Comparison of ENCODE assay signal across 28 cellular contexts in the genomic region with DNA sequence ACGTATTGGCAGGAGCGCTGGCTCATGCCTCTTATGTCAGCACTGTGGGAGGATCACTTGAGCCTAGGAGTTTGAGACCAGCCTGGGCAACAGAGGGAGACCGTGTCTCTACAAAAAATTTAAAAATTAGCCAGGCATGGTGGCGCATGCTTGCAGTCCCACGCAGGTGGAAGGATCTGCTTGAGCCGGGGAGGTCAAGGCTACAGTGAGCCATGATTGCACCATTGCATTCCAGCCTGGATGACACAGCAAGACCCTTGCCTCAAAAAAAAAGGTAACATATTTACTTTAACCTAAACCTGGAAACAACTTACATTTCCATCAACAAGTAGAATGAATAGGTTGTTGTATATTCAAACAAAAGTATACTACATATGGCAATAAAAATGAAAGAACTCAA.
"Had no signal": no experiment of that assay in that cellular context is flagged by ENCODE, and none has a peak within 500 bp of the region (broad histone marks: within the 10 kb centered on the region; RNA-seq: fewer than 3 reads in every experiment).

No MANE protein-coding gene starts in this region.

- H3K4me1 Mint-ChIP-seq: stimulated activated effector memory CD8-positive, alpha-beta T cell treated with anti-CD3 and anti-CD28 coated beads, Interleukin-12 subunit alpha, Interleukin-12 subunit beta, amount 100 ng/mL, for 72 hours; stimulated activated memory B cell treated with anti-CD40 and anti-IgM and Interleukin-4, amounts not matched to agents 10 μg/mL and 1 μg/mL and 100 μg/mL, for 72 hours; stimulated activated naive B cell treated with anti-CD40 and anti-IgM and Interleukin-4, amounts not matched to agents 10 μg/mL and 1 μg/mL and 100 μg/mL, for 72 hours; stimulated activated naive CD8-positive, alpha-beta T cell treated with anti-CD3 and anti-CD28 coated beads, Interleukin-15, amount 100 ng/mL, for 72 hours had no signal

- H3K27ac Mint-ChIP-seq: stimulated activated effector memory CD8-positive, alpha-beta T cell treated with anti-CD3 and anti-CD28 coated beads, Interleukin-12 subunit alpha, Interleukin-12 subunit beta, amount 100 ng/mL, for 72 hours; stimulated activated memory B cell treated with anti-CD40 and anti-IgM and Interleukin-4, amounts not matched to agents 10 μg/mL and 1 μg/mL and 100 μg/mL, for 72 hours; stimulated activated naive B cell treated with anti-CD40 and anti-IgM and Interleukin-4, amounts not matched to agents 10 μg/mL and 1 μg/mL and 100 μg/mL, for 72 hours; stimulated activated naive CD8-positive, alpha-beta T cell treated with anti-CD3 and anti-CD28 coated beads, Interleukin-15, amount 100 ng/mL, for 72 hours; stimulated activated naive CD8-positive, alpha-beta T cell treated with anti-CD3 and anti-CD28 coated beads, Interleukin-15, Interleukin-2, amounts not matched to agents 100 ng/mL and 50 ng/mL, for 24 hours; type B pancreatic cell had no signal

- H3K4me3 Mint-ChIP-seq: stimulated activated effector memory CD8-positive, alpha-beta T cell treated with anti-CD3 and anti-CD28 coated beads, Interleukin-12 subunit alpha, Interleukin-12 subunit beta, amount 100 ng/mL, for 72 hours; stimulated activated memory B cell treated with anti-CD40 and anti-IgM and Interleukin-4, amounts not matched to agents 10 μg/mL and 1 μg/mL and 100 μg/mL, for 72 hours; stimulated activated naive B cell treated with anti-CD40 and anti-IgM and Interleukin-4, amounts not matched to agents 10 μg/mL and 1 μg/mL and 100 μg/mL, for 72 hours; stimulated activated naive CD8-positive, alpha-beta T cell treated with anti-CD3 and anti-CD28 coated beads, Interleukin-15, amount 100 ng/mL, for 72 hours; stimulated activated naive CD8-positive, alpha-beta T cell treated with anti-CD3 and anti-CD28 coated beads, Interleukin-15, Interleukin-2, amounts not matched to agents 100 ng/mL and 50 ng/mL, for 24 hours; type B pancreatic cell had no signal

- ATAC-seq: stimulated activated effector memory CD8-positive, alpha-beta T cell treated with anti-CD3 and anti-CD28 coated beads, Interleukin-12 subunit alpha, Interleukin-12 subunit beta, amount 100 ng/mL, for 72 hours; stimulated activated memory B cell treated with anti-CD40 and anti-IgM and Interleukin-4, amounts not matched to agents 10 μg/mL and 1 μg/mL and 100 μg/mL, for 72 hours; stimulated activated naive B cell treated with anti-CD40 and anti-IgM and Interleukin-4, amounts not matched to agents 10 μg/mL and 1 μg/mL and 100 μg/mL, for 72 hours; stimulated activated naive CD8-positive, alpha-beta T cell treated with anti-CD3 and anti-CD28 coated beads, Interleukin-15, amount 100 ng/mL, for 72 hours; stimulated activated naive CD8-positive, alpha-beta T cell treated with anti-CD3 and anti-CD28 coated beads, Interleukin-15, Interleukin-2, amounts not matched to agents 100 U/mL and 50 U/mL, for 24 hours; upper lobe of right lung had no signal

- H3K9me3 Mint-ChIP-seq: stimulated activated effector memory CD8-positive, alpha-beta T cell treated with anti-CD3 and anti-CD28 coated beads, Interleukin-12 subunit alpha, Interleukin-12 subunit beta, amount 100 ng/mL, for 72 hours had no signal

- H3K36me3 ChIP-seq: uterus had no signal

- H3K27me3 ChIP-seq: stomach, suprapubic skin, thyroid gland, tibial artery, tibial nerve, transverse colon, upper lobe of left lung, upper lobe of right lung, uterus, vagina had no signal

- H3K27ac ChIP-seq: stomach, suprapubic skin, thoracic aorta, thyroid gland, tibial artery, tibial nerve, transverse colon, upper lobe of left lung, upper lobe of right lung, uterus, vagina had no signal

- FAIRE-seq: urothelium cell line had no signal

- H3K4me1 ChIP-seq: stomach, suprapubic skin, thyroid gland, tibial artery, tibial nerve, transverse colon, upper lobe of left lung, upper lobe of right lung, uterus, vagina had no signal

- DNase-seq: stimulated activated CD4-positive, alpha-beta T cell treated with anti-CD3 and anti-CD28 coated beads, Interleukin-2, amount 100 ng/mL, for 48 hours; stimulated activated CD4-positive, alpha-beta T cell treated with anti-CD3 and anti-CD28 coated beads, Interleukin-4, amount 100 ng/mL, for 1 hour; stimulated activated CD4-positive, alpha-beta T cell treated with anti-CD3 and anti-CD28 coated beads, Interleukin-4, amount 100 ng/mL, for 24 hours; stimulated activated CD4-positive, alpha-beta T cell treated with anti-CD3 and anti-CD28 coated beads, Interleukin-4, amount 100 ng/mL, for 4 hours; stimulated activated CD8-positive, alpha-beta memory T cell treated with anti-CD3 and anti-CD28 coated beads, Interleukin-4, amount 100 ng/mL, for 48 hours; stimulated activated naive B cell treated with anti-CD40 and anti-IgM and Interleukin-4, amounts not matched to agents 10 μg/mL and 1 μg/mL and 100 μg/mL, for 72 hours; stimulated activated naive CD4-positive, alpha-beta T cell; stimulated activated naive CD4-positive, alpha-beta T cell treated with Interleukin-2 at 50 U/mL for 16 hours; stimulated activated naive CD8-positive, alpha-beta T cell treated with anti-CD3 and anti-CD28 coated beads, Interleukin-15, amount 100 ng/mL, for 72 hours; stimulated activated naive CD8-positive, alpha-beta T cell treated with anti-CD3 and anti-CD28 coated beads, Interleukin-15, Interleukin-2, amounts not matched to agents 100 U/mL and 50 U/mL, for 24 hours; stomach; substantia nigra; thyroid gland; tibial artery; transverse colon; trophoblast cell; upper lobe of left lung; upper lobe of right lung; uterus had no signal

- H3K9me3 ChIP-seq: suprapubic skin, thoracic aorta, thyroid gland, upper lobe of right lung, uterus, vagina had no signal

- H3K4me3 ChIP-seq: stomach, suprapubic skin, thoracic aorta, thyroid gland, tibial artery, tibial nerve, transverse colon, upper lobe of left lung, upper lobe of right lung, uterus, vagina had no signal

- H3K27me3 Mint-ChIP-seq: stimulated activated memory B cell treated with anti-CD40 and anti-IgM and Interleukin-4, amounts not matched to agents 10 μg/mL and 1 μg/mL and 100 μg/mL, for 72 hours; stimulated activated naive B cell treated with anti-CD40 and anti-IgM and Interleukin-4, amounts not matched to agents 10 μg/mL and 1 μg/mL and 100 μg/mL, for 72 hours; stimulated activated naive CD8-positive, alpha-beta T cell treated with anti-CD3 and anti-CD28 coated beads, Interleukin-15, amount 100 ng/mL, for 72 hours; stimulated activated naive CD8-positive, alpha-beta T cell treated with anti-CD3 and anti-CD28 coated beads, Interleukin-15, Interleukin-2, amounts not matched to agents 100 ng/mL and 50 ng/mL, for 24 hours; type B pancreatic cell had no signal
